8 cellular contexts compared by ENCODE assay signal in the genomic region with DNA sequence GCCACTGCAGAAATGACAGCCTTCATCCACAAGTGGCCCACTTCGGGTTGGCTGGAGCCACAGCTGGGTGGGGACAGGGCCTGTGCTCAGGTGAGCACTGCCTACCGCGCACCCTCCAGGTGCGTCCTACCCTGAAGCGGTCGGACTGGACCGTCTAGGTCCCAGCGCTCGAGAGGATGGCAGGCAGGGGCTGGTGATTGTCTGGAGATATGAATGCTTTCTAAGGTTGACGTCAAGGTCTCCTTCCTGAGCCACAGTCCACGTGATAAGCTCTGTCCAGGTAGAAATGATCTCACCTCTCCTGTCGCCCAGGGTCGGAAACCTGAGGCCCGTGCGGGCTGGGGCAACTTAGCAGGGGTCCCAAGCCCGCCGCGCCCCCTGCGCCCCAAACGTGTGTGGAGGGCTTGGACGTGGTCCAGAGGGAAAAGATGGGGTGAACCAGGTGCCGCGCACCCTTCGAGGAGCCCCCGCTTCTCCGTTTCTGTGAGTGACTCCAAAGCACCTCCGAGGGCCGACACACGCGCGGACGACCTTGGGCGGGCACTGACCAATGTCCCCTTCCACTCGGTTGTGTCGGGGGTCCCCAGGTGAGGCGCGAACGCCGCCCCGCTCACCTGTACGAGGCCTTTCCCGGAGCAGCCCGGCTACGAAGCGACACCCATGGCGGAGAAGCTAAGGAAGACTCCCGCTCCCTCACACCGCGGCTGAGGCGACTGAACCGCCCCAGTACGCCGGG. TPM values are rescaled to one million over a fixed set of nuclear protein-coding genes. Genes with fewer than 3 reads are reported as not detected.
A peak's percentile ranks its signal among the peaks of the same experiment; 100 is the strongest.
DNase-seq lines count a peak whose midpoint lies in the region; ATAC-seq, FAIRE-seq and TF ChIP-seq lines count a peak whose summit lies in the region.

No MANE protein-coding gene starts in this region.

- no peak overlapping the region for H3K27ac ChIP-seq in A673 (ENCODE audit: low read depth, low read length, poor library complexity, severe bottlenecking)
- H3K27ac ChIP-seq in SJSA1 = no peak overlapping the region

- no peak for FAIRE-seq in RCC 7860 (lab: Jason Lieb, UNC)

- no peaks in the 10 kb centered on the region for H3K9me3 ChIP-seq in A673 (ENCODE audit: low read depth, low read length, poor library complexity, severe bottlenecking)
- H3K9me3 ChIP-seq in SJSA1 (replicated peaks) = no peaks in the 10 kb centered on the region

- no peak for DNase-seq in A673 (ENCODE audit: low spot score)
- DNase-seq in SJSA1 (ENCODE audit: low read depth in 1 of 2, low spot score in 2 of 2) = no peak
- DNase-seq in fibroblast of mammary gland (ENCODE audit: low read depth) = no peak
- peak; percentile 79 for DNase-seq in posterior vena cava (ENCODE audit: low spot score)
- no peak for DNase-seq in RCC 7860 (ENCODE audit: low spot score)
- no peak for DNase-seq in GM19240 (ENCODE audit: insufficient read length, low spot score)
- DNase-seq in GM19238 (ENCODE audit: insufficient read length, low spot score) = no peak

- H3K4me3 ChIP-seq in A673 (ENCODE audit: low read depth, low read length, poor library complexity, severe bottlenecking) (peak overlapping the region; percentile 97), SJSA1 (peak overlapping the region; percentile 52), fibroblast of mammary gland (ENCODE audit: control insufficient read depth, low read depth, low read length) (peak overlapping the region; percentile 66)

- CTCF ChIA-PET in A673 (lab: Charles Lee) = interaction anchor here (1.1 kb wide), 1 partner anchor 164 kb away, joined by 7 read pairs; a partner anchor contains a TSS

- no TSS peak for BruUV-seq in A673 (replicated peaks; lab: Mats Ljungman, UMichigan)

- peak; percentile 0 for ATAC-seq in GM21529 (IDR thresholded peaks at IDR 0.05; ENCODE audit: unreplicated experiment)

- H3K4me1 ChIP-seq in A673 (ENCODE audit: insufficient read depth, low read length, poor library complexity, severe bottlenecking) (peaks cover 4% of the 10 kb centered on the region), SJSA1 (replicated peaks) (peaks cover 6% of the 10 kb centered on the region)

- H3K27me3 ChIP-seq in A673 (replicated peaks; ENCODE audit: insufficient read depth, low read depth, low read length, poor library complexity) (no peaks in the 10 kb centered on the region), SJSA1 (replicated peaks) (no peaks in the 10 kb centered on the region)

- no peaks in the 10 kb centered on the region for H3K36me3 ChIP-seq in A673 (ENCODE audit: insufficient read depth, low read length, poor library complexity, severe bottlenecking)
- H3K36me3 ChIP-seq in SJSA1 = 0 out of 2 replicates have a peak, but pooled peaks cover 3% of the 10 kb centered on the region

- intact Hi-C loops in A673 (cut with micrococcal nuclease; ENCODE audit: unreplicated experiment) (loop anchor here (5.0 kb wide), 2 partner anchors 167 to 232 kb away; a partner anchor contains a TSS), posterior vena cava (cut with DNase I) (no loop called here)

- TF ChIP-seq CTCF in A673 (conservative IDR thresholded peaks at IDR 0.05; ENCODE audit: low read depth, low read length) (no peak), fibroblast of mammary gland (conservative IDR thresholded peaks at IDR 0.05; ENCODE audit: control insufficient read depth, insufficient read depth, low read depth, low read length) (no peak)

- POLR2A ChIA-PET in A673 (lab: Charles Lee; ENCODE audit: low non-redundant PET) = no interaction called here

RNA-seq across cellular contexts. Expression of a gene that starts 0.9 kb away (rescaled TPM):
- total RNA-seq in A673 (2021) (16.2 and 16.5 TPM in 2 replicates), posterior vena cava (10 to 100 TPM; 12.4 to 17.2 TPM)
- total RNA-seq in SJSA1 (2014; rRNA removed; shearing (Covaris generic)) = 1.4 and 5.7 TPM in 2 replicates

RNA-seq across cellular contexts. Expression of a gene that starts 20.9 kb away (rescaled TPM):
- total RNA-seq in A673 (2021) = 12.3 and 15.5 TPM in 2 replicates
- total RNA-seq in SJSA1 (2014; rRNA removed; shearing (Covaris generic)) = 22.0 and 30.0 TPM in 2 replicates
- total RNA-seq in posterior vena cava = 10 to 100 TPM; 12.2 to 12.5 TPM
